ENCODE assay signal across 22 cellular contexts in genomic region chr2:42186945-42187632, GRCh38.
"Had no signal": no experiment of that assay in that cellular context is flagged by ENCODE, and none has a peak within 500 bp of the region (broad histone marks: within the 10 kb centered on the region; RNA-seq: fewer than 3 reads in every experiment).

No MANE protein-coding gene starts in this region.

- H3K27ac ChIP-seq: lower lobe of right lung, neutrophil, parathyroid adenoma, sigmoid colon, spleen had no signal

- H2AFZ ChIP-seq: parathyroid adenoma had no signal

- H3K4me3 ChIP-seq: heart right ventricle, lower lobe of right lung, sigmoid colon, spleen, testis had no signal

- H3K27me3 Mint-ChIP-seq: activated CD4-positive, alpha-beta memory T cell treated with anti-CD3 and anti-CD28 coated beads, Interleukin-2, amount 10 ng/mL, durations not matched to agents 7 days and 5 days; activated naive CD8-positive, alpha-beta T cell treated with anti-CD3 and anti-CD28 coated beads for 36 hours; central memory CD8-positive, alpha-beta T cell; natural killer cell treated with Interleukin-12 subunit alpha and Interleukin-12 subunit beta and Interleukin-15 and Interleukin-18, amount 100 ng/mL, for 72 hours; stimulated activated memory B cell treated with anti-CD40 and anti-IgM and Interleukin-4, amounts not matched to agents 10 μg/mL and 1 μg/mL and 100 μg/mL, for 72 hours; type B pancreatic cell had no signal

- H3K9me3 ChIP-seq: heart right ventricle, lower lobe of right lung, neutrophil, sigmoid colon, spleen, testis had no signal

- H3K36me3 Mint-ChIP-seq: natural killer cell treated with Interleukin-12 subunit alpha and Interleukin-12 subunit beta and Interleukin-15 and Interleukin-18, amount 100 ng/mL, for 72 hours had no signal

- FAIRE-seq: endometrium had no signal

- H3K9me3 Mint-ChIP-seq: activated CD4-positive, alpha-beta memory T cell treated with anti-CD3 and anti-CD28 coated beads, Interleukin-2, amount 10 ng/mL, durations not matched to agents 7 days and 5 days; activated naive CD8-positive, alpha-beta T cell treated with anti-CD3 and anti-CD28 coated beads for 36 hours; central memory CD8-positive, alpha-beta T cell; immature natural killer cell; natural killer cell treated with Interleukin-12 subunit alpha and Interleukin-12 subunit beta and Interleukin-15 and Interleukin-18, amount 100 ng/mL, for 72 hours; stimulated activated memory B cell treated with anti-CD40 and anti-IgM and Interleukin-4, amounts not matched to agents 10 μg/mL and 1 μg/mL and 100 μg/mL, for 72 hours had no signal

- H3K27ac Mint-ChIP-seq: activated CD4-positive, alpha-beta memory T cell treated with anti-CD3 and anti-CD28 coated beads, Interleukin-2, amount 10 ng/mL, durations not matched to agents 7 days and 5 days; activated naive CD8-positive, alpha-beta T cell treated with anti-CD3 and anti-CD28 coated beads for 36 hours; stimulated activated memory B cell treated with anti-CD40 and anti-IgM and Interleukin-4, amounts not matched to agents 10 μg/mL and 1 μg/mL and 100 μg/mL, for 72 hours had no signal

- H3K36me3 ChIP-seq: heart right ventricle, lower lobe of right lung, neutrophil, sigmoid colon had no signal

- H3K4me3 Mint-ChIP-seq: activated CD4-positive, alpha-beta memory T cell treated with anti-CD3 and anti-CD28 coated beads, Interleukin-2, amount 10 ng/mL, durations not matched to agents 7 days and 5 days; activated naive CD8-positive, alpha-beta T cell treated with anti-CD3 and anti-CD28 coated beads for 36 hours; central memory CD8-positive, alpha-beta T cell; immature natural killer cell; natural killer cell treated with Interleukin-12 subunit alpha and Interleukin-12 subunit beta and Interleukin-15 and Interleukin-18, amount 100 ng/mL, for 72 hours; stimulated activated memory B cell treated with anti-CD40 and anti-IgM and Interleukin-4, amounts not matched to agents 10 μg/mL and 1 μg/mL and 100 μg/mL, for 72 hours; type B pancreatic cell had no signal

- ATAC-seq: esophagus mucosa; heart right ventricle; lower lobe of right lung; natural killer cell treated with Interleukin-12 subunit alpha and Interleukin-12 subunit beta and Interleukin-15 and Interleukin-18, amount 100 ng/mL, for 72 hours; stimulated activated memory B cell treated with anti-CD40 and anti-IgM and Interleukin-4, amounts not matched to agents 10 μg/mL and 1 μg/mL and 100 μg/mL, for 72 hours had no signal

- H3K9ac ChIP-seq: parathyroid adenoma had no signal

- DNase-seq: activated CD4-positive, alpha-beta memory T cell treated with anti-CD3 and anti-CD28 coated beads, Interleukin-2, amount 10 ng/mL, durations not matched to agents 7 days and 5 days; activated gamma-delta T cell treated with Interleukin-2 at 50 U/mL for 16 hours; activated naive CD8-positive, alpha-beta T cell treated with anti-CD3 and anti-CD28 coated beads for 36 hours; activated T-cell treated with anti-CD3 and anti-CD28 coated beads, Interleukin-2, amount 50 U/mL, for 48 hours; amygdala; cortex of kidney; heart right ventricle; immature natural killer cell; lower lobe of right lung; sigmoid colon; spleen; stimulated activated CD4-positive, alpha-beta T cell treated with anti-CD3 and anti-CD28 coated beads, Interleukin-4, amount 100 ng/mL, for 4 hours; SW 1271; testis had no signal

- H3K27me3 ChIP-seq: heart right ventricle, neutrophil, sigmoid colon, spleen, testis had no signal
